Comparison of ENCODE assay signal across 8 cellular contexts in the genomic region with DNA sequence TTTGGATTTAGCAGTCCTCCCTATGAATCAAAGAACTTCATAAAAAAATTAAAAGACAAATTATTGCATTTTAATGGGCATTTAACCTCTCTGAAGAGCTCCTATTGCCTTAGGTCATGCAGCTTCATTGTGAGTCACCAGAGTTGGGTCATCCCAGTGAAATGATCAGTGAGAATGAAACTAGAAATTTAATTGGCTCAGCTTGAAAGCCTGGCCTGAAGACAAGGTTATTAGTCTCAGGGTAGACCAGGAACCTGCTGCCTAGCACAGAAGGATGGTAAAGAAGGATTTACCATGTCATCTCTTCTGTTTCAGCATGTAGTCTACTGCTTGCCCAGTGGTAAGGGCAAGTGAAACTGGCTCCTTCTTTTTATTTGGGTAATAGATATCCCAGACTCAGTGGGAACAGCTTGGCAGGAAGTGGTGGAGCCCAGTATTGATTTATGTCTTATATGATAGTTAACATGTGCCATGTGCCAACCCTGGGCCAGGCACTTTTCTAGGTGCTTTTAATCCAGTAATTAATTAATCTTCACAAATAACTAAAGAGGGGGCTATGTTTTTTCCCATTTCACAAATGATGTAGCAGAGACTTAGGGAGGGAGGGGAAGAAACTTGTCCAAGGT. TPM values are rescaled to one million over a fixed set of nuclear protein-coding genes. Genes with fewer than 3 reads are reported as not detected.
DNase-seq lines count a peak whose midpoint lies in the region; ATAC-seq and TF ChIP-seq lines count a peak whose summit lies in the region.

No MANE protein-coding gene starts in this region.

- CTCF ChIA-PET in activated CD4-positive, alpha-beta T cell treated with anti-CD3 and anti-CD28 coated beads for 36 hours (lab: Charles Lee): interaction anchor here (0.6 to 1.2 kb wide), 3 partner anchors 14 to 68 kb away, joined by 3 to 5 read pairs (median 3); no protein-coding TSS in a partner anchor

- no peak for DNase-seq in activated CD4-positive, alpha-beta T cell treated with anti-CD3 and anti-CD28 coated beads for 36 hours
- DNase-seq in activated CD4-positive, alpha-beta T cell treated with anti-CD3 and anti-CD28 coated beads, Interleukin-2, amount 10 ng/mL, durations not matched to agents 24 days and 14 days: no peak
- peak; percentile 91 for DNase-seq in LHCN-M2 (ENCODE audit: low read depth)
- DNase-seq in stimulated activated effector memory CD8-positive, alpha-beta T cell treated with anti-CD3 and anti-CD28 coated beads, Interleukin-12 subunit alpha, Interleukin-12 subunit beta, amount 100 ng/mL, for 72 hours (ENCODE audit: low spot score in 2 of 2): no peak
- DNase-seq in effector CD8-positive, alpha-beta T cell (lab: John Stamatoyannopoulos, UW): no peak

- intact Hi-C loops in activated CD4-positive, alpha-beta T cell treated with anti-CD3 and anti-CD28 coated beads for 36 hours (cut with DNase I, micrococcal nuclease): no loop called here
- intact Hi-C loops in activated CD4-positive, alpha-beta T cell treated with anti-CD3 and anti-CD28 coated beads, Interleukin-2, amount 10 ng/mL, durations not matched to agents 24 days and 14 days (cut with micrococcal nuclease): no loop called here

- no peaks in the 10 kb centered on the region for H3K36me3 Mint-ChIP-seq in activated CD4-positive, alpha-beta T cell treated with anti-CD3 and anti-CD28 coated beads for 36 hours (ENCODE audit: low read depth)
- H3K36me3 Mint-ChIP-seq in activated CD4-positive, alpha-beta T cell treated with anti-CD3 and anti-CD28 coated beads, Interleukin-2, amount 10 ng/mL, durations not matched to agents 24 days and 14 days (ENCODE audit: low read depth): no peaks in the 10 kb centered on the region
- no peaks in the 10 kb centered on the region for H3K36me3 Mint-ChIP-seq in brain
- no peaks in the 10 kb centered on the region for H3K36me3 Mint-ChIP-seq in stimulated activated effector memory CD8-positive, alpha-beta T cell treated with anti-CD3 and anti-CD28 coated beads, Interleukin-12 subunit alpha, Interleukin-12 subunit beta, amount 100 ng/mL, for 72 hours

- TF ChIP-seq CTCF in brain (conservative IDR thresholded peaks at IDR 0.05): no peak

- H3K27ac Mint-ChIP-seq in activated CD4-positive, alpha-beta T cell treated with anti-CD3 and anti-CD28 coated beads for 36 hours: no peak overlapping the region
- H3K27ac Mint-ChIP-seq in activated CD4-positive, alpha-beta T cell treated with anti-CD3 and anti-CD28 coated beads, Interleukin-2, amount 10 ng/mL, durations not matched to agents 24 days and 14 days: no peak overlapping the region
- peak overlapping the region in 4 of 5 experiments; percentile 8 to 75 (median 37) for H3K27ac Mint-ChIP-seq in brain
- no peak overlapping the region for H3K27ac Mint-ChIP-seq in stimulated activated effector memory CD8-positive, alpha-beta T cell treated with anti-CD3 and anti-CD28 coated beads, Interleukin-12 subunit alpha, Interleukin-12 subunit beta, amount 100 ng/mL, for 72 hours

- H3K4me3 Mint-ChIP-seq in activated CD4-positive, alpha-beta T cell treated with anti-CD3 and anti-CD28 coated beads for 36 hours: no peak overlapping the region
- H3K4me3 Mint-ChIP-seq in activated CD4-positive, alpha-beta T cell treated with anti-CD3 and anti-CD28 coated beads, Interleukin-2, amount 10 ng/mL, durations not matched to agents 24 days and 14 days: no peak overlapping the region
- H3K4me3 Mint-ChIP-seq in brain: no peak overlapping the region
- H3K4me3 Mint-ChIP-seq in stimulated activated effector memory CD8-positive, alpha-beta T cell treated with anti-CD3 and anti-CD28 coated beads, Interleukin-12 subunit alpha, Interleukin-12 subunit beta, amount 100 ng/mL, for 72 hours: no peak overlapping the region

- H3K4me1 Mint-ChIP-seq in activated CD4-positive, alpha-beta T cell treated with anti-CD3 and anti-CD28 coated beads for 36 hours: peaks cover 3% of the 10 kb centered on the region
- no peaks in the 10 kb centered on the region for H3K4me1 Mint-ChIP-seq in activated CD4-positive, alpha-beta T cell treated with anti-CD3 and anti-CD28 coated beads, Interleukin-2, amount 10 ng/mL, durations not matched to agents 24 days and 14 days
- H3K4me1 Mint-ChIP-seq in brain: peaks cover 38% of the 10 kb centered on the region
- no peaks in the 10 kb centered on the region for H3K4me1 Mint-ChIP-seq in stimulated activated effector memory CD8-positive, alpha-beta T cell treated with anti-CD3 and anti-CD28 coated beads, Interleukin-12 subunit alpha, Interleukin-12 subunit beta, amount 100 ng/mL, for 72 hours

- POLR2A ChIA-PET in activated CD4-positive, alpha-beta T cell treated with anti-CD3 and anti-CD28 coated beads for 36 hours (lab: Charles Lee): no interaction called here

- H3K27me3 Mint-ChIP-seq in activated CD4-positive, alpha-beta T cell treated with anti-CD3 and anti-CD28 coated beads for 36 hours: peaks cover 9% of the 10 kb centered on the region
- H3K27me3 Mint-ChIP-seq in activated CD4-positive, alpha-beta T cell treated with anti-CD3 and anti-CD28 coated beads, Interleukin-2, amount 10 ng/mL, durations not matched to agents 24 days and 14 days: peaks cover 20% of the 10 kb centered on the region
- H3K27me3 Mint-ChIP-seq in brain: peaks cover 3% of the 10 kb centered on the region

- ATAC-seq in activated CD4-positive, alpha-beta T cell treated with anti-CD3 and anti-CD28 coated beads for 36 hours: peak; percentile 90
- peak; percentile 82 for ATAC-seq in stimulated activated effector memory CD8-positive, alpha-beta T cell treated with anti-CD3 and anti-CD28 coated beads, Interleukin-12 subunit alpha, Interleukin-12 subunit beta, amount 100 ng/mL, for 72 hours
- ATAC-seq in GM19324 (IDR thresholded peaks at IDR 0.05; ENCODE audit: low FRiP score, unreplicated experiment) (no peak), GM21447 (IDR thresholded peaks at IDR 0.05; ENCODE audit: unreplicated experiment) (no peak)

- H3K9me3 Mint-ChIP-seq in activated CD4-positive, alpha-beta T cell treated with anti-CD3 and anti-CD28 coated beads for 36 hours (ENCODE audit: low read depth): no peaks in the 10 kb centered on the region
- H3K9me3 Mint-ChIP-seq in activated CD4-positive, alpha-beta T cell treated with anti-CD3 and anti-CD28 coated beads, Interleukin-2, amount 10 ng/mL, durations not matched to agents 24 days and 14 days: no peaks in the 10 kb centered on the region
- H3K9me3 Mint-ChIP-seq in brain: no peaks in the 10 kb centered on the region
- no peaks in the 10 kb centered on the region for H3K9me3 Mint-ChIP-seq in stimulated activated effector memory CD8-positive, alpha-beta T cell treated with anti-CD3 and anti-CD28 coated beads, Interleukin-12 subunit alpha, Interleukin-12 subunit beta, amount 100 ng/mL, for 72 hours

RNA-seq across cellular contexts. Expression of gene LAMC2, which starts 23.6 kb away (rescaled TPM):
- under 1 TPM; 0.21 to 0.91 TPM for total RNA-seq in activated CD4-positive, alpha-beta T cell treated with anti-CD3 and anti-CD28 coated beads for 36 hours
- 0.05 and 0.07 TPM in 2 replicates for total RNA-seq in activated CD4-positive, alpha-beta T cell treated with anti-CD3 and anti-CD28 coated beads, Interleukin-2, amount 10 ng/mL, durations not matched to agents 24 days and 14 days
- total RNA-seq in LHCN-M2 (2014; rRNA removed): 2.0 and 3.5 TPM in 2 replicates
- polyA plus RNA-seq in LHCN-M2 (2012): 0.84 TPM
- polyA plus RNA-seq in brain (ENCODE audit: insufficient read depth, low read depth, low replicate concordance): 0.56 TPM

Comparison
In these comparisons a context has a peak if more than half of its experiments do, and no peak if none do; other contexts are left out.
1. ATAC-seq: peak in activated CD4-positive, alpha-beta T cell treated with anti-CD3 and anti-CD28 coated beads for 36 hours (single experiment) and stimulated activated effector memory CD8-positive, alpha-beta T cell treated with anti-CD3 and anti-CD28 coated beads, Interleukin-12 subunit alpha, Interleukin-12 subunit beta, amount 100 ng/mL, for 72 hours (single experiment); none in GM19324 (single experiment) and GM21447 (single experiment).
2. H3K27ac Mint-ChIP-seq: peak in brain (4 of 5); none in activated CD4-positive, alpha-beta T cell treated with anti-CD3 and anti-CD28 coated beads for 36 hours (single experiment), activated CD4-positive, alpha-beta T cell treated with anti-CD3 and anti-CD28 coated beads, Interleukin-2, amount 10 ng/mL, durations not matched to agents 24 days and 14 days (single experiment) and stimulated activated effector memory CD8-positive, alpha-beta T cell treated with anti-CD3 and anti-CD28 coated beads, Interleukin-12 subunit alpha, Interleukin-12 subunit beta, amount 100 ng/mL, for 72 hours (single experiment).